In genomic region chr7:38178695-38179344, GRCh38 we compare ENCODE assay signal across 8 cellular contexts. TPM values are rescaled to one million over a fixed set of nuclear protein-coding genes. Genes with fewer than 3 reads are reported as not detected.
A peak's percentile ranks its signal among the peaks of the same experiment; 100 is the strongest.
DNase-seq lines count a peak whose midpoint lies in the region; ATAC-seq, FAIRE-seq and TF ChIP-seq lines count a peak whose summit lies in the region.

No MANE protein-coding gene starts in this region.

- peaks cover 22% of the 10 kb centered on the region for H3K4me1 Mint-ChIP-seq in astrocyte (ENCODE audit: low read depth, unreplicated experiment)

- H3K9me2 ChIP-seq in Karpas-422 (replicated peaks; ENCODE audit: insufficient read depth, low read length) = no peaks in the 10 kb centered on the region; the same call in 1 of the 2 replicates

- peaks cover 28% of the 10 kb centered on the region for H3K4me1 ChIP-seq in Karpas-422 (ENCODE audit: low read length)
- H3K4me1 ChIP-seq in astrocyte (ENCODE audit: insufficient read depth, low read length) = peaks cover 18% of the 10 kb centered on the region
- peaks cover 4% of the 10 kb centered on the region; the same call in 1 of the 2 replicates for H3K4me1 ChIP-seq in iPS-20b (ENCODE audit: insufficient read depth, low read length)

- DNase-seq in NCI-H146 treated with DMSO at 0.1 percent for 48 hours (lab: John Stamatoyannopoulos, UW; ENCODE audit: unreplicated experiment) (peak; percentile 39), NCI-H146 (lab: John Stamatoyannopoulos, UW) (no peak), Karpas-422 (peak; percentile 51), astrocyte (ENCODE audit: low read depth) (peak; percentile 56), NCI-H1930 (lab: John Stamatoyannopoulos, UW) (no peak)
- DNase-seq in stimulated activated naive CD8-positive, alpha-beta T cell treated with anti-CD3 and anti-CD28 coated beads, Interleukin-15, Interleukin-2, amounts not matched to agents 100 U/mL and 50 U/mL, for 24 hours = no peak

- peak overlapping the region; percentile 95 for H2AFZ ChIP-seq in Karpas-422 (ENCODE audit: low read length)
- peak overlapping the region; percentile 76 for H2AFZ ChIP-seq in astrocyte (ENCODE audit: low read depth, low read length)

- H3K9me3 Mint-ChIP-seq in astrocyte (ENCODE audit: unreplicated experiment) = no peaks in the 10 kb centered on the region

- peak overlapping the region; percentile 97 for H3K4me3 Mint-ChIP-seq in astrocyte (ENCODE audit: unreplicated experiment)

- H3K27me3 Mint-ChIP-seq in astrocyte (ENCODE audit: low read depth, unreplicated experiment) = no peaks in the 10 kb centered on the region

- FAIRE-seq in astrocyte (lab: Jason Lieb, UNC) = peak; percentile 67

- H3K27me3 ChIP-seq in Karpas-422 (ENCODE audit: low read length) (no peaks in the 10 kb centered on the region), astrocyte (ENCODE audit: insufficient read depth, low read length) (no peaks in the 10 kb centered on the region), iPS-20b (ENCODE audit: insufficient read depth, low read length) (no peaks in the 10 kb centered on the region)

- H3K9ac ChIP-seq in Karpas-422 (ENCODE audit: low read length) = peak overlapping the region; percentile 89
- peak overlapping the region; percentile 95 for H3K9ac ChIP-seq in astrocyte (ENCODE audit: low read length)
- H3K9ac ChIP-seq in iPS-20b (ENCODE audit: low read depth, low read length) = peak overlapping the region; percentile 83; the same call in 1 of the 2 replicates

- H3K79me2 ChIP-seq in Karpas-422 (ENCODE audit: low read length) (peaks cover 46% of the 10 kb centered on the region), astrocyte (ENCODE audit: insufficient read depth, low read length) (peaks cover 57% of the 10 kb centered on the region)

- peak; percentile 19 for ATAC-seq in GM21825 (IDR thresholded peaks at IDR 0.05; ENCODE audit: unreplicated experiment)
- peak; percentile 8 for ATAC-seq in stimulated activated naive CD8-positive, alpha-beta T cell treated with anti-CD3 and anti-CD28 coated beads, Interleukin-15, Interleukin-2, amounts not matched to agents 100 U/mL and 50 U/mL, for 24 hours

- peak overlapping the region; percentile 86 for H3K4me3 ChIP-seq in Karpas-422 (ENCODE audit: low read length)
- H3K4me3 ChIP-seq in astrocyte (ENCODE audit: insufficient read depth, low read depth, low read length) = peak overlapping the region; percentile 89
- H3K4me3 ChIP-seq in iPS-20b (ENCODE audit: low read length) = peak overlapping the region; percentile 94

- H3K4me2 ChIP-seq in Karpas-422 (ENCODE audit: low read depth, low read length, poor library complexity, severe bottlenecking) = peak overlapping the region; percentile 94
- H3K4me2 ChIP-seq in astrocyte (ENCODE audit: low read length) = peak overlapping the region; percentile 87

- H3K9me3 ChIP-seq in Karpas-422 (ENCODE audit: low read length) (no peaks in the 10 kb centered on the region), astrocyte (ENCODE audit: insufficient read depth, low read depth, low read length) (no peaks in the 10 kb centered on the region), iPS-20b (ENCODE audit: insufficient read depth, low read depth, low read length) (no peaks in the 10 kb centered on the region)

- peak; percentile 3 for TF ChIP-seq CTCF in astrocyte (IDR thresholded peaks at IDR 0.05; ENCODE audit: insufficient read depth, low read depth, low read length)

- H4K20me1 ChIP-seq in Karpas-422 (ENCODE audit: insufficient read depth, low read depth, low read length) (no peaks in the 10 kb centered on the region), astrocyte (ENCODE audit: insufficient read depth, low read length) (peaks cover 26% of the 10 kb centered on the region)

- H3K27ac Mint-ChIP-seq in astrocyte (ENCODE audit: unreplicated experiment) = peak overlapping the region; percentile 62

- H3K36me3 Mint-ChIP-seq in astrocyte (ENCODE audit: low read depth, unreplicated experiment) = no peaks in the 10 kb centered on the region

- H3K36me3 ChIP-seq in Karpas-422 (ENCODE audit: insufficient read depth, low read length) (no peaks in the 10 kb centered on the region), astrocyte (ENCODE audit: insufficient read depth, low read length) (no peaks in the 10 kb centered on the region), iPS-20b (ENCODE audit: insufficient read depth, low read depth, low read length) (no peaks in the 10 kb centered on the region)

- H3K27ac ChIP-seq in Karpas-422 (ENCODE audit: low read length) = no peak overlapping the region
- peak overlapping the region; percentile 94 for H3K27ac ChIP-seq in astrocyte (ENCODE audit: low read depth, low read length)
- peak overlapping the region; percentile 75 for H3K27ac ChIP-seq in iPS-20b (ENCODE audit: low read length)

RNA-seq across cellular contexts. Expression of gene STARD3NL, which starts 0.8 kb away (rescaled TPM):
- total RNA-seq in Karpas-422 (2014; rRNA removed; shearing (Covaris generic); ENCODE audit: low replicate concordance) = 29.4 and 50.4 TPM in 2 replicates
- 84.0 and 85.8 TPM in 2 replicates for total RNA-seq in astrocyte

Comparison
In these comparisons a context has a peak if more than half of its experiments do, and no peak if none do; other contexts are left out.
1. DNase-seq: peak in NCI-H146 treated with DMSO at 0.1 percent for 48 hours (single experiment), Karpas-422 (single experiment) and astrocyte (single experiment); none in NCI-H146 (single experiment), stimulated activated naive CD8-positive, alpha-beta T cell treated with anti-CD3 and anti-CD28 coated beads, Interleukin-15, Interleukin-2, amounts not matched to agents 100 U/mL and 50 U/mL, for 24 hours (single experiment) and NCI-H1930 (0 of 2).
2. Peak in every context shown above with its lines, with median percentiles within 50 percentile points of each other: H3K4me3 ChIP-seq and H3K9ac ChIP-seq.